In genomic region chr2:18934886-18935285, GRCh38 we compare ENCODE assay signal across 14 cellular contexts.
DNase-seq lines count a peak whose midpoint lies in the region; ATAC-seq and TF ChIP-seq lines count a peak whose summit lies in the region.
"Had no signal": no experiment of that assay in that cellular context is flagged by ENCODE, and none has a peak within 500 bp of the region (broad histone marks: within the 10 kb centered on the region; RNA-seq: fewer than 3 reads in every experiment).

No MANE protein-coding gene starts in this region.

- no CpG with 5 or more reads among the region's 1 CpG for WGBS in IMR-90 (ENCODE audit: extremely low coverage in 2 of 2, insufficient read length in 1 of 2), 2 experiments

- no peak overlapping the region for H2BK20ac ChIP-seq in IMR-90 (ENCODE audit: low read depth, low read length)

- H3K9me1 ChIP-seq in IMR-90 (ENCODE audit: insufficient read depth, low read length), result peaks cover 4% of the 10 kb centered on the region; the same call in 1 of the 2 replicates

- H4K5ac ChIP-seq in IMR-90 (ENCODE audit: low read depth, low read length), result no peak overlapping the region

- dilution Hi-C loops in IMR-90 (cut with HindIII; ENCODE audit: low sequenced_read_pairs, unreplicated experiment), result no loop called here

- H2BK120ac ChIP-seq in IMR-90 (ENCODE audit: low read depth, low read length), result no peak overlapping the region

- H3K9ac ChIP-seq in IMR-90 (ENCODE audit: low read depth, low read length), result no peak overlapping the region
- H3K9ac ChIP-seq: BLaER1 treated with 17β-estradiol and CSF1 and Interleukin-3, amounts not matched to agents 10 nM and 100 nM had no signal

- H3K27ac ChIP-seq in IMR-90 (ENCODE audit: insufficient read depth, low read length), result no peak overlapping the region
- H3K27ac ChIP-seq in SJCRH30, result no peak overlapping the region
- H3K27ac ChIP-seq: BLaER1 treated with 17β-estradiol and CSF1 and Interleukin-3, amounts not matched to agents 10 nM and 100 nM had no signal

- H3K4me1 ChIP-seq in IMR-90 (ENCODE audit: control insufficient read depth, insufficient read depth, low read length) (peaks cover 3% of the 10 kb centered on the region; the same call in 1 of the 2 replicates), SJCRH30 (no peaks in the 10 kb centered on the region)
- H3K4me1 ChIP-seq: HAP-1 had no signal

- no peak overlapping the region for H2AFZ ChIP-seq in IMR-90 (replicated peaks; ENCODE audit: low read length, poor library complexity)

- H2BK15ac ChIP-seq in IMR-90 (ENCODE audit: low read depth, low read length), result no peak overlapping the region

- H3K18ac ChIP-seq in IMR-90 (ENCODE audit: low read depth, low read length), result no peak overlapping the region

- H3K56ac ChIP-seq in IMR-90 (ENCODE audit: extremely low read depth, insufficient read depth, low read length), result no peak overlapping the region

- no peak overlapping the region for H3K4ac ChIP-seq in IMR-90 (ENCODE audit: low read depth, low read length)

- no TSS peak for BruUV-seq in IMR-90 (replicated peaks; lab: Mats Ljungman, UMichigan)

- H2AK9ac ChIP-seq in IMR-90 (replicated peaks; ENCODE audit: low read depth, low read length, poor library complexity), result no peak overlapping the region

- H4K20me1 ChIP-seq in IMR-90 (ENCODE audit: insufficient read depth, low read length), result no peaks in the 10 kb centered on the region
- H4K20me1 ChIP-seq: BLaER1 treated with 17β-estradiol and CSF1 and Interleukin-3, amounts not matched to agents 10 nM and 100 nM had no signal

- intact Hi-C loops in IMR-90 (cut with micrococcal nuclease), result no loop called here

- TF ChIP-seq CTCF in IMR-90 (conservative IDR thresholded peaks at IDR 0.05; ENCODE audit: low read depth, low read length), result no peak

- no peak overlapping the region for H2AK5ac ChIP-seq in IMR-90 (ENCODE audit: low read depth, low read length)

- ATAC-seq in IMR-90 (ENCODE audit: low read depth), result no peak
- ATAC-seq in HG03342 (IDR thresholded peaks at IDR 0.05; ENCODE audit: unreplicated experiment), result no peak
- ATAC-seq in GM18870 (IDR thresholded peaks at IDR 0.05; ENCODE audit: unreplicated experiment), result no peak
- ATAC-seq: CD8-positive, alpha-beta T cell; GM12878 had no signal

- H3K79me1 ChIP-seq in IMR-90 (ENCODE audit: low read depth in 1 of 2, low read length in 2 of 2), result no peaks in the 10 kb centered on the region

- DNase-seq in H4 (ENCODE audit: low spot score), result peak; percentile 8
- peak; percentile 17 for DNase-seq in IMR-90
- DNase-seq in fibroblast of gingiva (ENCODE audit: low read depth), result peak; percentile 17
- DNase-seq in SJCRH30, result no peak
- DNase-seq: Calu3; CD8-positive, alpha-beta T cell; DMS79 treated with DMSO at 0.1 percent for 48 hours; HFFc6; KBM-7 had no signal

- H3K4me2 ChIP-seq in IMR-90 (ENCODE audit: low read depth, low read length), result no peak overlapping the region
- H3K4me2 ChIP-seq: BLaER1 treated with 17β-estradiol and CSF1 and Interleukin-3, amounts not matched to agents 10 nM and 100 nM had no signal

- H3K4me3 ChIP-seq in IMR-90 (ENCODE audit: insufficient read depth, low read depth, low read length) (no peak overlapping the region), SJCRH30 (no peak overlapping the region)
- H3K4me3 ChIP-seq: BLaER1 treated with 17β-estradiol and CSF1 and Interleukin-3, amounts not matched to agents 10 nM and 100 nM; GM12878; HAP-1 had no signal

- TF ChIP-seq POLR2A in IMR-90 (IDR thresholded peaks at IDR 0.05; ENCODE audit: low read depth, low read length), result no peak

- H3K36me3 ChIP-seq in IMR-90 (ENCODE audit: control insufficient read depth, insufficient read depth, low read length), result no peaks in the 10 kb centered on the region
- no peaks in the 10 kb centered on the region for H3K36me3 ChIP-seq in SJCRH30
- H3K36me3 ChIP-seq: BLaER1 treated with 17β-estradiol and CSF1 and Interleukin-3, amounts not matched to agents 10 nM and 100 nM; HAP-1 had no signal

- H4K91ac ChIP-seq in IMR-90 (ENCODE audit: insufficient read depth, low read depth, low read length), result no peak overlapping the region

- TF ChIP-seq RAD21 in IMR-90 (IDR thresholded peaks at IDR 0.05; ENCODE audit: low read length), result no peak

- H3K23ac ChIP-seq in IMR-90 (ENCODE audit: low read depth, low read length), result no peak overlapping the region

- no peak overlapping the region for H3K14ac ChIP-seq in IMR-90 (replicated peaks; ENCODE audit: low read depth, low read length)

- no peak overlapping the region for H2BK5ac ChIP-seq in IMR-90 (ENCODE audit: low read depth, low read length, poor library complexity, severe bottlenecking)

- in situ Hi-C loops in IMR-90 (cut with MboI; ENCODE audit: low sequenced_read_pairs), result no loop called here

- no peak overlapping the region for H4K8ac ChIP-seq in IMR-90 (ENCODE audit: low read depth in 2 of 2, low read length in 2 of 2)

- POLR2A ChIA-PET in IMR-90 (lab: Charles Lee; ENCODE audit: unreplicated experiment), result no interaction called here

- H3K9me3 ChIP-seq in IMR-90 (ENCODE audit: control insufficient read depth, insufficient read depth, low read length), result no peaks in the 10 kb centered on the region
- H3K9me3 ChIP-seq in SJCRH30 (replicated peaks), result no peaks in the 10 kb centered on the region
- H3K9me3 ChIP-seq: HAP-1 had no signal

- CTCF ChIA-PET in IMR-90 (lab: Yijun Ruan, JAX), result no interaction called here

- H3K27me3 ChIP-seq in IMR-90 (ENCODE audit: control insufficient read depth, insufficient read depth, low read length), result no peaks in the 10 kb centered on the region
- H3K27me3 ChIP-seq in SJCRH30, result peaks cover 6% of the 10 kb centered on the region; the same call in 1 of the 2 replicates
- H3K27me3 ChIP-seq: BLaER1 treated with 17β-estradiol and CSF1 and Interleukin-3, amounts not matched to agents 10 nM and 100 nM had no signal

TF ChIP-seq in IMR-90, 13 proteins besides CTCF, POLR2A, EP300 and RAD21:
- TF ChIP-seq MAZ (IDR thresholded peaks at IDR 0.05; ENCODE audit: borderline replicate concordance, low read depth, low read length), result no peak
- TF ChIP-seq, protein P1, sequence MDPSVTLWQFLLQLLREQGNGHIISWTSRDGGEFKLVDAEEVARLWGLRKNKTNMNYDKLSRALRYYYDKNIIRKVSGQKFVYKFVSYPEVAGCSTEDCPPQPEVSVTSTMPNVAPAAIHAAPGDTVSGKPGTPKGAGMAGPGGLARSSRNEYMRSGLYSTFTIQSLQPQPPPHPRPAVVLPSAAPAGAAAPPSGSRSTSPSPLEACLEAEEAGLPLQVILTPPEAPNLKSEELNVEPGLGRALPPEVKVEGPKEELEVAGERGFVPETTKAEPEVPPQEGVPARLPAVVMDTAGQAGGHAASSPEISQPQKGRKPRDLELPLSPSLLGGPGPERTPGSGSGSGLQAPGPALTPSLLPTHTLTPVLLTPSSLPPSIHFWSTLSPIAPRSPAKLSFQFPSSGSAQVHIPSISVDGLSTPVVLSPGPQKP (IDR thresholded peaks at IDR 0.05; ENCODE audit: borderline replicate concordance, low read depth, low read length), result no peak
- no peak for TF ChIP-seq RFX5 (IDR thresholded peaks at IDR 0.05; ENCODE audit: low read depth, low read length)
- TF ChIP-seq CHD1 (IDR thresholded peaks at IDR 0.05; ENCODE audit: low read depth, low read length), result no peak
- no peak for TF ChIP-seq MAFK (IDR thresholded peaks at IDR 0.05; ENCODE audit: low read depth, low read length)
- no peak for TF ChIP-seq BHLHE40 (IDR thresholded peaks at IDR 0.05; ENCODE audit: low read depth, low read length)
- no peak for TF ChIP-seq MXI1 (IDR thresholded peaks at IDR 0.05; ENCODE audit: borderline replicate concordance, low read depth, low read length)
- TF ChIP-seq NFE2L2 (IDR thresholded peaks at IDR 0.05; ENCODE audit: low read depth, low read length), result no peak

Comparison
In these comparisons a context has a peak if more than half of its experiments do, and no peak if none do; other contexts are left out.
1. DNase-seq: peak in H4 (single experiment), IMR-90 (single experiment) and fibroblast of gingiva (single experiment); none in SJCRH30 (0 of 2).